ENCODE assay signal across 8 cellular contexts in the genomic region with DNA sequence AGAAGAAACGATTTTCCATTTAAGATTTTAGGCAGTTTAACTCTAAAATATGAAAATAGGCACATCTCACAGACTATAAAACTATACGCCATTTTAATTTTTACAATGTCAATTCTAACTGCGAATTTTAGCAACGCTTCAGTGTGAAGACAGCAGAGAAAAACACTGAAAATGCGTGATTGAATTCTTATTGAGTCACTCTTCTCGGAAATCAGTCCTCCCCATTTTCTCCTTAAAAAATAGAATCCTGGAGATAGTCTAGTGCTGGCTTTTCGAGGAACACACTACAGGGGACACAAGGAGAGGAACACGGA. TPM values are rescaled to one million over a fixed set of nuclear protein-coding genes. Genes with fewer than 3 reads are reported as not detected.
DNase-seq lines count a peak whose midpoint lies in the region; ATAC-seq and TF ChIP-seq lines count a peak whose summit lies in the region.

No MANE protein-coding gene starts in this region.

- TF ChIP-seq CTCF in WERI-Rb-1 (IDR thresholded peaks at IDR 0.05; ENCODE audit: low read depth, low read length), result no peak
- no peak for TF ChIP-seq CTCF in foreskin fibroblast (IDR thresholded peaks at IDR 0.05; ENCODE audit: low read depth, low read length)

- 0 out of 2 replicates have a peak, but pooled peaks cover 4% of the 10 kb centered on the region for H3K79me2 ChIP-seq in GM23248 (ENCODE audit: insufficient read depth)

- H3K9ac ChIP-seq in GM23248, result peak overlapping the region; percentile 88
- peak overlapping the region; percentile 84 for H3K9ac ChIP-seq in skeletal muscle satellite cell (ENCODE audit: low read depth, low read length)

- no peak for DNase-seq in GM23248
- no peak for DNase-seq in WERI-Rb-1
- DNase-seq in foreskin fibroblast, result no peak
- DNase-seq in NOMO-1 treated with DMSO at 0.1 percent for 48 hours (lab: John Stamatoyannopoulos, UW; ENCODE audit: unreplicated experiment), result no peak
- no peak for DNase-seq in SIG-M5 (lab: John Stamatoyannopoulos, UW)
- DNase-seq in head of caudate nucleus, result no peak

- no peaks in the 10 kb centered on the region for H3K36me3 ChIP-seq in GM23248 (ENCODE audit: low read depth)
- H3K36me3 ChIP-seq in WERI-Rb-1, result no peaks in the 10 kb centered on the region
- no peaks in the 10 kb centered on the region for H3K36me3 ChIP-seq in skeletal muscle satellite cell (ENCODE audit: insufficient read depth, low read length)

- WGBS in GM23248 (ENCODE audit: low coverage in 1 of 2, low lambda C conversion rate in 2 of 2, missing lambda C conversion rate in 2 of 2), 2 experiments, result 6 to 8% methylated on average over 8 of the region's 8 CpGs

- peak overlapping the region; percentile 48 for H3K27ac ChIP-seq in GM23248
- H3K27ac ChIP-seq in WERI-Rb-1, result no peak overlapping the region; the same call in 1 of the 2 replicates

- H3K4me2 ChIP-seq in GM23248 (ENCODE audit: unreplicated experiment), result peak overlapping the region; percentile 84
- H3K4me2 ChIP-seq in skeletal muscle satellite cell (ENCODE audit: low read length), result peak overlapping the region; percentile 85

- H3F3A ChIP-seq in GM23248 (ENCODE audit: insufficient read depth), result no peaks in the 10 kb centered on the region

- peak overlapping the region; percentile 88 for H2AFZ ChIP-seq in GM23248

- H3K27me3 ChIP-seq in GM23248 (replicated peaks; ENCODE audit: insufficient read depth) (peaks cover 9% of the 10 kb centered on the region; the same call in 1 of the 2 replicates), WERI-Rb-1 (ENCODE audit: insufficient read depth, low read depth, severe bottlenecking) (no peaks in the 10 kb centered on the region), skeletal muscle satellite cell (ENCODE audit: control insufficient read depth, insufficient read depth, low read length) (peaks cover 15% of the 10 kb centered on the region)

- H3K9me3 ChIP-seq in GM23248 (ENCODE audit: low read depth) (no peaks in the 10 kb centered on the region), WERI-Rb-1 (ENCODE audit: severe bottlenecking) (no peaks in the 10 kb centered on the region), skeletal muscle satellite cell (replicated peaks; ENCODE audit: low read length) (no peaks in the 10 kb centered on the region)

- H3K4me3 ChIP-seq in GM23248 (peak overlapping the region; percentile 76), WERI-Rb-1 (ENCODE audit: low read depth, low read length) (peak overlapping the region; percentile 80), foreskin fibroblast (ENCODE audit: low read depth in 1 of 2, low read length in 2 of 2) (peak overlapping the region; percentile 58 to 81), skeletal muscle satellite cell (ENCODE audit: low read length) (peak overlapping the region; percentile 97)

- H3K4me1 ChIP-seq in GM23248 (ENCODE audit: insufficient read depth) (peaks cover 12% of the 10 kb centered on the region; the same call in 1 of the 2 replicates), skeletal muscle satellite cell (ENCODE audit: control insufficient read depth, insufficient read depth, low read length) (peaks cover 6% of the 10 kb centered on the region)

- intact Hi-C loops in head of caudate nucleus (cut with DNase I), result loop anchor here (5.0 kb wide), 1 partner anchor 134 kb away; a partner anchor contains a TSS

- in situ Hi-C loops in GM23248 (cut with MboI), result no loop called here

- ATAC-seq in HG03039 (IDR thresholded peaks at IDR 0.05; ENCODE audit: unreplicated experiment), result no peak

- H4K20me1 ChIP-seq in GM23248 (ENCODE audit: insufficient read depth), result no peaks in the 10 kb centered on the region

- H3K9me2 ChIP-seq in GM23248 (ENCODE audit: insufficient read depth), result no peaks in the 10 kb centered on the region

RNA-seq across cellular contexts. Expression of a gene that starts 0.4 kb away (rescaled TPM):
- 1.1 and 1.9 TPM in 2 replicates for total RNA-seq in GM23248 (2014; rRNA removed; shearing (Covaris generic))
- polyA plus RNA-seq in GM23248 (2016; fragmentation: Nextera tagmentation; extraction: Ambion mirVana), result 1.5 and 1.6 TPM in 2 replicates
- 7.0 and 8.9 TPM in 2 replicates for total RNA-seq in skeletal muscle satellite cell (2012; rRNA removed)
